ENCODE assay signal across 21 cellular contexts in the genomic region with DNA sequence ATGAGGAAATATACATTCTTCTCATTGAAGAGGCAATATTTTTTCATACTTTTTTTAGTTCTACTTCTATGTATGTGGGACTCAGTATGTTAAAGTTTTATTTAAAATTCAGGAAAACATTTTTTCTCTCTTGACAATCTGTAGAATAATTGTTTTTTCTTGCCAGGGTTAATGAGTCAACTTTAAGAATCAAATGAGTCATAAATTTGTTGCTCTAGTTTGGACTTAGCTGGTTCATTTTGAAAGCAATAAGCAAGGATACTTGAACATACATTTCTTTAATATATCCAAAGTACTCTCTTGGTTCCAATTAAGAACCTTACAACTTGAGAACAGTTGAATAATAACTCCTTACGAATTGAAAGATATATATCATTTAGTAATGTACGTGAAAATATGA.
DNase-seq lines count a peak whose midpoint lies in the region; ATAC-seq, FAIRE-seq and TF ChIP-seq lines count a peak whose summit lies in the region.
"Had no signal": no experiment of that assay in that cellular context is flagged by ENCODE, and none has a peak within 500 bp of the region (broad histone marks: within the 10 kb centered on the region; RNA-seq: fewer than 3 reads in every experiment).

No MANE protein-coding gene starts in this region.

- no peak overlapping the region for H3K4me3 Mint-ChIP-seq in astrocyte (ENCODE audit: unreplicated experiment)
- H3K4me3 Mint-ChIP-seq: B cell; CD4-positive, CD25-positive, alpha-beta regulatory T cell had no signal

- ATAC-seq in HG03520 (IDR thresholded peaks at IDR 0.05; ENCODE audit: unreplicated experiment), result no peak
- ATAC-seq: HCT116, PC-3 had no signal

- H3K4me1 ChIP-seq in astrocyte (ENCODE audit: insufficient read depth, low read length), result no peaks in the 10 kb centered on the region
- H3K4me1 ChIP-seq: Caco-2, SJCRH30 had no signal

- no peak for TF ChIP-seq CTCF in astrocyte (IDR thresholded peaks at IDR 0.05; ENCODE audit: insufficient read depth, low read depth, low read length)

- no peaks in the 10 kb centered on the region for H3K36me3 Mint-ChIP-seq in astrocyte (ENCODE audit: low read depth, unreplicated experiment)
- H3K36me3 Mint-ChIP-seq: CD4-positive, CD25-positive, alpha-beta regulatory T cell had no signal

- no peak overlapping the region for H3K27ac Mint-ChIP-seq in astrocyte (ENCODE audit: unreplicated experiment)
- H3K27ac Mint-ChIP-seq: B cell; CD4-positive, CD25-positive, alpha-beta regulatory T cell had no signal

- H2AFZ ChIP-seq in astrocyte (ENCODE audit: low read depth, low read length), result no peak overlapping the region

- H3K4me1 Mint-ChIP-seq in astrocyte (ENCODE audit: low read depth, unreplicated experiment), result no peaks in the 10 kb centered on the region
- H3K4me1 Mint-ChIP-seq: B cell; CD4-positive, CD25-positive, alpha-beta regulatory T cell had no signal

- no peaks in the 10 kb centered on the region for H3K79me2 ChIP-seq in astrocyte (ENCODE audit: insufficient read depth, low read length)

- H3K27ac ChIP-seq in astrocyte (ENCODE audit: low read depth, low read length), result no peak overlapping the region
- H3K27ac ChIP-seq: SJCRH30 had no signal

- no peaks in the 10 kb centered on the region for H3K27me3 Mint-ChIP-seq in astrocyte (ENCODE audit: low read depth, unreplicated experiment)
- H3K27me3 Mint-ChIP-seq: B cell; CD4-positive, CD25-positive, alpha-beta regulatory T cell had no signal

- no peak overlapping the region for H3K4me2 ChIP-seq in astrocyte (ENCODE audit: low read length)

- no peaks in the 10 kb centered on the region for H3K9me3 ChIP-seq in astrocyte (ENCODE audit: insufficient read depth, low read depth, low read length)
- H3K9me3 ChIP-seq: Caco-2, SJCRH30 had no signal

- H3K9ac ChIP-seq in astrocyte (ENCODE audit: low read length), result no peak overlapping the region

- H4K20me1 ChIP-seq in astrocyte (ENCODE audit: insufficient read depth, low read length), result no peaks in the 10 kb centered on the region

- H3K36me3 ChIP-seq in astrocyte (ENCODE audit: insufficient read depth, low read length), result no peaks in the 10 kb centered on the region
- H3K36me3 ChIP-seq: SJCRH30 had no signal

- no peak overlapping the region for H3K4me3 ChIP-seq in astrocyte (ENCODE audit: insufficient read depth, low read depth, low read length)
- H3K4me3 ChIP-seq: SJCRH30 had no signal

- DNase-seq in ELR (ENCODE audit: low read depth) (peak; percentile 40), M059J (ENCODE audit: low read depth) (peak; percentile 22), astrocyte (ENCODE audit: low read depth) (peak; percentile 5), iris pigment epithelial cell (ENCODE audit: low read depth) (peak; percentile 3), kidney glomerular epithelial cell (lab: John Stamatoyannopoulos, UW) (no peak), NCI-H82 (lab: John Stamatoyannopoulos, UW) (no peak)
- DNase-seq: ACHN; Caco-2; CD4-positive, CD25-positive, alpha-beta regulatory T cell; DMS53; Karpas-422; NCI-H1105 treated with DMSO at 0.1 percent for 48 hours; NCI-H1694 treated with DMSO at 0.1 percent for 48 hours; NCI-H446; NCI-H69; PC-3; SJCRH30; SW 1271 had no signal

- H3K9me3 Mint-ChIP-seq in astrocyte (ENCODE audit: unreplicated experiment), result no peaks in the 10 kb centered on the region
- H3K9me3 Mint-ChIP-seq: CD4-positive, CD25-positive, alpha-beta regulatory T cell had no signal

- no peak for FAIRE-seq in astrocyte (lab: Jason Lieb, UNC)

- no peaks in the 10 kb centered on the region for H3K27me3 ChIP-seq in astrocyte (ENCODE audit: insufficient read depth, low read length)
- H3K27me3 ChIP-seq: SJCRH30 had no signal

Comparison
In these comparisons a context has a peak if more than half of its experiments do, and no peak if none do; other contexts are left out.
1. DNase-seq: peak in ELR (single experiment), M059J (single experiment), astrocyte (single experiment) and iris pigment epithelial cell (single experiment); none in kidney glomerular epithelial cell (single experiment) and NCI-H82 (single experiment).